Comparison of ENCODE assay signal across 19 cellular contexts in genomic region chr12:6466184-6466573, GRCh38. TPM values are rescaled to one million over a fixed set of nuclear protein-coding genes. Genes with fewer than 3 reads are reported as not detected.
DNase-seq lines count a peak whose midpoint lies in the region; ATAC-seq and TF ChIP-seq lines count a peak whose summit lies in the region.
"Had no signal": no experiment of that assay in that cellular context is flagged by ENCODE, and none has a peak within 500 bp of the region (broad histone marks: within the 10 kb centered on the region; RNA-seq: fewer than 3 reads in every experiment).

No MANE protein-coding gene starts in this region.

- H3K79me2 ChIP-seq in OCI-LY7 (ENCODE audit: insufficient read depth, low read depth, low read length) = peaks cover 25% of the 10 kb centered on the region

- H3K9me3 ChIP-seq in OCI-LY7 (ENCODE audit: low read length) (0 out of 2 replicates have a peak, but pooled peaks cover 5% of the 10 kb centered on the region), vagina (no peaks in the 10 kb centered on the region)
- H3K9me3 ChIP-seq: esophagus squamous epithelium, testis had no signal

- H3K27ac Mint-ChIP-seq in activated T-cell treated with anti-CD3 and anti-CD28 coated beads, Interleukin-2, amount 50 U/mL, for 24 hours = peak overlapping the region; percentile 92
- peak overlapping the region; percentile 90 for H3K27ac Mint-ChIP-seq in activated naive CD8-positive, alpha-beta T cell treated with anti-CD3 and anti-CD28 coated beads, Interleukin-2, amount 50 U/mL, for 24 hours
- H3K27ac Mint-ChIP-seq in stimulated activated memory B cell treated with anti-CD40 and anti-IgM and Interleukin-4, amounts not matched to agents 10 μg/mL and 1 μg/mL and 100 μg/mL, for 72 hours = peak overlapping the region; percentile 82
- H3K27ac Mint-ChIP-seq: WTC11 had no signal

- H2AFZ ChIP-seq in OCI-LY7 (ENCODE audit: low read length) = no peak overlapping the region

- CTCF ChIA-PET in OCI-LY7 (lab: Charles Lee; ENCODE audit: unreplicated experiment) = interaction anchor here (1.3 to 1.9 kb wide), 2 partner anchors 42 to 131 kb away, joined by 4 to 34 read pairs; no protein-coding TSS in a partner anchor

- no peak for ATAC-seq in activated naive CD8-positive, alpha-beta T cell treated with anti-CD3 and anti-CD28 coated beads, Interleukin-2, amount 50 U/mL, for 24 hours
- ATAC-seq in stimulated activated memory B cell treated with anti-CD40 and anti-IgM and Interleukin-4, amounts not matched to agents 10 μg/mL and 1 μg/mL and 100 μg/mL, for 72 hours = no peak
- no peak for ATAC-seq in GM21737 (IDR thresholded peaks at IDR 0.05; ENCODE audit: unreplicated experiment)

- no peaks in the 10 kb centered on the region for H3K9me3 Mint-ChIP-seq in activated T-cell treated with anti-CD3 and anti-CD28 coated beads, Interleukin-2, amount 50 U/mL, for 24 hours
- H3K9me3 Mint-ChIP-seq in activated naive CD8-positive, alpha-beta T cell treated with anti-CD3 and anti-CD28 coated beads, Interleukin-2, amount 50 U/mL, for 24 hours = no peaks in the 10 kb centered on the region
- H3K9me3 Mint-ChIP-seq in stimulated activated memory B cell treated with anti-CD40 and anti-IgM and Interleukin-4, amounts not matched to agents 10 μg/mL and 1 μg/mL and 100 μg/mL, for 72 hours = peaks cover 4% of the 10 kb centered on the region
- H3K9me3 Mint-ChIP-seq: HFFc6, WTC11 had no signal

- H3K4me1 ChIP-seq in OCI-LY7 (ENCODE audit: insufficient read depth, low read length, poor library complexity, severe bottlenecking) = peaks cover 63% of the 10 kb centered on the region
- H3K4me1 ChIP-seq in vagina = peaks cover 46% of the 10 kb centered on the region

- H3K27me3 Mint-ChIP-seq in activated T-cell treated with anti-CD3 and anti-CD28 coated beads, Interleukin-2, amount 50 U/mL, for 24 hours = no peaks in the 10 kb centered on the region
- no peaks in the 10 kb centered on the region for H3K27me3 Mint-ChIP-seq in activated naive CD8-positive, alpha-beta T cell treated with anti-CD3 and anti-CD28 coated beads, Interleukin-2, amount 50 U/mL, for 24 hours
- no peaks in the 10 kb centered on the region for H3K27me3 Mint-ChIP-seq in stimulated activated memory B cell treated with anti-CD40 and anti-IgM and Interleukin-4, amounts not matched to agents 10 μg/mL and 1 μg/mL and 100 μg/mL, for 72 hours

- H3K4me2 ChIP-seq in OCI-LY7 (ENCODE audit: low read length) = no peak overlapping the region

- H4K20me1 ChIP-seq in OCI-LY7 (ENCODE audit: insufficient read depth, low read length) = peaks cover 16% of the 10 kb centered on the region; the same call in 1 of the 2 replicates

- TF ChIP-seq POLR2A in vagina (IDR thresholded peaks at IDR 0.05) = no peak

- H3K36me3 ChIP-seq in OCI-LY7 (ENCODE audit: insufficient read depth, low read length) (peaks cover 78% of the 10 kb centered on the region), vagina (peaks cover 0 to 43% of the 10 kb centered on the region in 2 donors)

- no peak for DNase-seq in activated T-cell treated with anti-CD3 and anti-CD28 coated beads, Interleukin-2, amount 50 U/mL, for 24 hours
- DNase-seq in activated T-cell treated with anti-CD3 and anti-CD28 coated beads for 4 hours = no peak
- DNase-seq in OCI-LY7 (ENCODE audit: low spot score) = no peak
- no peak for DNase-seq in activated naive CD8-positive, alpha-beta T cell treated with anti-CD3 and anti-CD28 coated beads, Interleukin-2, amount 50 U/mL, for 24 hours
- no peak for DNase-seq in EL
- no peak for DNase-seq in vagina (ENCODE audit: extremely low spot score in 2 of 2)
- DNase-seq: esophagus squamous epithelium, NCI-H1436 treated with DMSO at 0.1 percent for 48 hours, SHP77 had no signal

- H3K4me3 ChIP-seq in OCI-LY7 (ENCODE audit: low read depth, low read length, poor library complexity, severe bottlenecking) (no peak overlapping the region), vagina (no peak overlapping the region)
- H3K4me3 ChIP-seq: esophagus squamous epithelium, skin epidermis, testis had no signal

- no peaks in the 10 kb centered on the region for H3K9me2 ChIP-seq in OCI-LY7 (ENCODE audit: insufficient read depth, low read length)

- POLR2A ChIA-PET in OCI-LY7 (lab: Charles Lee) = interaction anchor here (1.0 to 2.2 kb wide), 8 partner anchors 15 to 88 kb away, joined by 3 to 19 read pairs (median 6); partner anchors contain the start of genes CD27 and TAPBPL

- peaks cover 91% of the 10 kb centered on the region for H3K36me3 Mint-ChIP-seq in activated T-cell treated with anti-CD3 and anti-CD28 coated beads, Interleukin-2, amount 50 U/mL, for 24 hours (ENCODE audit: low read depth)
- peaks cover 83% of the 10 kb centered on the region for H3K36me3 Mint-ChIP-seq in activated naive CD8-positive, alpha-beta T cell treated with anti-CD3 and anti-CD28 coated beads, Interleukin-2, amount 50 U/mL, for 24 hours (ENCODE audit: low read depth)
- peaks cover 70% of the 10 kb centered on the region for H3K36me3 Mint-ChIP-seq in stimulated activated memory B cell treated with anti-CD40 and anti-IgM and Interleukin-4, amounts not matched to agents 10 μg/mL and 1 μg/mL and 100 μg/mL, for 72 hours

- H3K4me3 Mint-ChIP-seq in activated T-cell treated with anti-CD3 and anti-CD28 coated beads, Interleukin-2, amount 50 U/mL, for 24 hours = no peak overlapping the region
- peak overlapping the region; percentile 93 for H3K4me3 Mint-ChIP-seq in activated naive CD8-positive, alpha-beta T cell treated with anti-CD3 and anti-CD28 coated beads, Interleukin-2, amount 50 U/mL, for 24 hours
- H3K4me3 Mint-ChIP-seq in stimulated activated memory B cell treated with anti-CD40 and anti-IgM and Interleukin-4, amounts not matched to agents 10 μg/mL and 1 μg/mL and 100 μg/mL, for 72 hours = no peak overlapping the region
- H3K4me3 Mint-ChIP-seq: HFFc6, WTC11 had no signal

- intact Hi-C loops in OCI-LY7 (cut with micrococcal nuclease; ENCODE audit: unreplicated experiment) (loop anchor here (5.0 kb wide), 1 partner anchor 129 kb away; no protein-coding TSS in a partner anchor), vagina (cut with DNase I) (no loop called here)

- peak overlapping the region; percentile 18 for H3K27ac ChIP-seq in OCI-LY7 (ENCODE audit: low read depth, low read length, poor library complexity, severe bottlenecking)
- H3K27ac ChIP-seq in vagina = no peak overlapping the region
- H3K27ac ChIP-seq: esophagus squamous epithelium, HL-60, testis had no signal

- peaks cover 86% of the 10 kb centered on the region for H3K4me1 Mint-ChIP-seq in activated T-cell treated with anti-CD3 and anti-CD28 coated beads, Interleukin-2, amount 50 U/mL, for 24 hours (ENCODE audit: low read depth)
- peaks cover 90% of the 10 kb centered on the region for H3K4me1 Mint-ChIP-seq in activated naive CD8-positive, alpha-beta T cell treated with anti-CD3 and anti-CD28 coated beads, Interleukin-2, amount 50 U/mL, for 24 hours
- peaks cover 87% of the 10 kb centered on the region for H3K4me1 Mint-ChIP-seq in stimulated activated memory B cell treated with anti-CD40 and anti-IgM and Interleukin-4, amounts not matched to agents 10 μg/mL and 1 μg/mL and 100 μg/mL, for 72 hours

- H3K27me3 ChIP-seq in vagina = no peaks in the 10 kb centered on the region
- H3K27me3 ChIP-seq: esophagus squamous epithelium, testis had no signal

- BruUV-seq in OCI-LY7 (replicated peaks; lab: Mats Ljungman, UMichigan) = no TSS peak

- no peak for TF ChIP-seq CTCF in OCI-LY7 (conservative IDR thresholded peaks at IDR 0.05; ENCODE audit: low read length)
- TF ChIP-seq CTCF in vagina (IDR thresholded peaks at IDR 0.05) = no peak

RNA-seq across cellular contexts. Expression of gene VAMP1, which starts 4.3 kb away (rescaled TPM):
- total RNA-seq in OCI-LY7 (2014; rRNA removed; shearing (Covaris generic)) = 82.7 and 86.0 TPM in 2 replicates
- total RNA-seq in OCI-LY7 (2022) (46.9 and 51.6 TPM in 2 replicates), vagina (12.5 TPM)

RNA-seq across cellular contexts. Expression of gene TAPBPL, which starts 14.3 kb away (rescaled TPM):
- total RNA-seq in OCI-LY7 (2014; rRNA removed; shearing (Covaris generic)) = 18.4 and 23.7 TPM in 2 replicates
- 22.2 and 25.5 TPM in 2 replicates for total RNA-seq in OCI-LY7 (2022)
- total RNA-seq in vagina = 21.1 TPM

RNA-seq across cellular contexts. Expression of gene CD27, which starts 21.4 kb away (rescaled TPM):
- 18.0 and 19.8 TPM in 2 replicates for total RNA-seq in OCI-LY7 (2014; rRNA removed; shearing (Covaris generic))
- total RNA-seq in OCI-LY7 (2022) (39.9 and 48.3 TPM in 2 replicates), vagina (1.2 TPM)
- total RNA-seq: cardiac septum, IMR-90, mesenteric fat pad had no signal

RNA-seq across cellular contexts. Expression of gene MRPL51, which starts 26.9 kb away (rescaled TPM):
- total RNA-seq in OCI-LY7 (2014; rRNA removed; shearing (Covaris generic)) = 152 and 164 TPM in 2 replicates
- 280 and 338 TPM in 2 replicates for total RNA-seq in OCI-LY7 (2022)
- total RNA-seq in vagina = 23.1 TPM

RNA-seq across cellular contexts. Expression of gene NCAPD2, which starts 27.7 kb away (rescaled TPM):
- total RNA-seq in OCI-LY7 (2014; rRNA removed; shearing (Covaris generic)) = 157 and 195 TPM in 2 replicates
- total RNA-seq in OCI-LY7 (2022) (225 and 267 TPM in 2 replicates), vagina (25.5 TPM)
